13 cellular contexts compared by ENCODE assay signal in genomic region chr5:37735649-37736347, GRCh38.
DNase-seq lines count a peak whose midpoint lies in the region; ATAC-seq and TF ChIP-seq lines count a peak whose summit lies in the region.
"Had no signal": no experiment of that assay in that cellular context is flagged by ENCODE, and none has a peak within 500 bp of the region (broad histone marks: within the 10 kb centered on the region; RNA-seq: fewer than 3 reads in every experiment).

No MANE protein-coding gene starts in this region.

- no peak overlapping the region for H3K9ac ChIP-seq in Karpas-422 (ENCODE audit: low read length)

- peaks cover 5% of the 10 kb centered on the region for H3K36me3 Mint-ChIP-seq in stimulated activated effector memory CD8-positive, alpha-beta T cell treated with anti-CD3 and anti-CD28 coated beads, Interleukin-12 subunit alpha, Interleukin-12 subunit beta, amount 100 ng/mL, for 72 hours

- peaks cover 24% of the 10 kb centered on the region for H3K4me1 Mint-ChIP-seq in stimulated activated effector memory CD8-positive, alpha-beta T cell treated with anti-CD3 and anti-CD28 coated beads, Interleukin-12 subunit alpha, Interleukin-12 subunit beta, amount 100 ng/mL, for 72 hours

- TF ChIP-seq CTCF in VCaP (conservative IDR thresholded peaks at IDR 0.05) = no peak

- ATAC-seq in stimulated activated effector memory CD8-positive, alpha-beta T cell treated with anti-CD3 and anti-CD28 coated beads, Interleukin-12 subunit alpha, Interleukin-12 subunit beta, amount 100 ng/mL, for 72 hours = no peak
- ATAC-seq: right lobe of liver had no signal

- in situ Hi-C loops in ACHN (cut with HindIII; ENCODE audit: low pct_ligation_motif_present, low pct_unique_long_range_greater_than_20kb, low sequenced_read_pairs) = no loop called here

- DNase-seq in ACHN (peak; percentile 24), HT1080 (ENCODE audit: low read depth) (peak; percentile 82), iris pigment epithelial cell (ENCODE audit: low read depth) (peak; percentile 53), NCI-H1092 treated with DMSO at 0.1 percent for 48 hours (lab: John Stamatoyannopoulos, UW) (no peak), Karpas-422 (no peak), retina (no peak)
- no peak for DNase-seq in stimulated activated effector memory CD8-positive, alpha-beta T cell treated with anti-CD3 and anti-CD28 coated beads, Interleukin-12 subunit alpha, Interleukin-12 subunit beta, amount 100 ng/mL, for 72 hours (ENCODE audit: low spot score in 2 of 2)
- DNase-seq: activated CD8-positive, alpha-beta memory T cell treated with anti-CD3 and anti-CD28 coated beads for 24 hours; right lobe of liver; uterus had no signal

- no peaks in the 10 kb centered on the region for H3K9me2 ChIP-seq in Karpas-422 (replicated peaks; ENCODE audit: insufficient read depth, low read length)

- H3K4me1 ChIP-seq in Karpas-422 (ENCODE audit: low read length) = 0 out of 2 replicates have a peak, but pooled peaks cover 4% of the 10 kb centered on the region

- H3K9me3 ChIP-seq in Karpas-422 (ENCODE audit: low read length) = no peaks in the 10 kb centered on the region
- H3K9me3 ChIP-seq: esophagus muscularis mucosa, right lobe of liver, uterus had no signal

- H3K27ac ChIP-seq in VCaP = peak overlapping the region; percentile 13
- no peak overlapping the region for H3K27ac ChIP-seq in Karpas-422 (ENCODE audit: low read length)
- H3K27ac ChIP-seq: C4-2B, esophagus muscularis mucosa, right lobe of liver, uterus had no signal

- no peaks in the 10 kb centered on the region for H4K20me1 ChIP-seq in Karpas-422 (ENCODE audit: insufficient read depth, low read depth, low read length)

- no peaks in the 10 kb centered on the region for H3K36me3 ChIP-seq in Karpas-422 (ENCODE audit: insufficient read depth, low read length)
- H3K36me3 ChIP-seq: right lobe of liver, uterus had no signal

- no peak overlapping the region for H2AFZ ChIP-seq in Karpas-422 (ENCODE audit: low read length)

- no peak overlapping the region for H3K4me3 Mint-ChIP-seq in stimulated activated effector memory CD8-positive, alpha-beta T cell treated with anti-CD3 and anti-CD28 coated beads, Interleukin-12 subunit alpha, Interleukin-12 subunit beta, amount 100 ng/mL, for 72 hours

- no peak overlapping the region for H3K27ac Mint-ChIP-seq in stimulated activated effector memory CD8-positive, alpha-beta T cell treated with anti-CD3 and anti-CD28 coated beads, Interleukin-12 subunit alpha, Interleukin-12 subunit beta, amount 100 ng/mL, for 72 hours

- H3K9me3 Mint-ChIP-seq in stimulated activated effector memory CD8-positive, alpha-beta T cell treated with anti-CD3 and anti-CD28 coated beads, Interleukin-12 subunit alpha, Interleukin-12 subunit beta, amount 100 ng/mL, for 72 hours = no peaks in the 10 kb centered on the region

- no peak overlapping the region for H3K4me3 ChIP-seq in Karpas-422 (ENCODE audit: low read length)
- H3K4me3 ChIP-seq: esophagus muscularis mucosa, right lobe of liver, uterus had no signal

- no peaks in the 10 kb centered on the region for H3K79me2 ChIP-seq in Karpas-422 (ENCODE audit: low read length)

- no peak overlapping the region for H3K4me2 ChIP-seq in Karpas-422 (ENCODE audit: low read depth, low read length, poor library complexity, severe bottlenecking)

- H3K27me3 ChIP-seq in Karpas-422 (ENCODE audit: low read length) = no peaks in the 10 kb centered on the region
- H3K27me3 ChIP-seq: esophagus muscularis mucosa, right lobe of liver, uterus had no signal

Comparison
In these comparisons a context has a peak if more than half of its experiments do, and no peak if none do; other contexts are left out.
1. DNase-seq: peak in ACHN (single experiment), HT1080 (single experiment) and iris pigment epithelial cell (single experiment); none in NCI-H1092 treated with DMSO at 0.1 percent for 48 hours (single experiment), stimulated activated effector memory CD8-positive, alpha-beta T cell treated with anti-CD3 and anti-CD28 coated beads, Interleukin-12 subunit alpha, Interleukin-12 subunit beta, amount 100 ng/mL, for 72 hours (0 of 2), Karpas-422 (single experiment) and retina (single experiment).